Comparison of ENCODE assay signal across 2 cellular contexts in genomic region chr14:69815556-69815955, GRCh38.
TF ChIP-seq lines count a peak whose summit lies in the region.

No MANE protein-coding gene starts in this region.

TF ChIP-seq in liver, 16 proteins besides CTCF, POLR2A, EP300 and RAD21:
- TF ChIP-seq HNF4G (IDR thresholded peaks at IDR 0.05) (no peak), FOXA1 (IDR thresholded peaks at IDR 0.05) (no peak), REST (IDR thresholded peaks at IDR 0.05) (no peak), JUND (IDR thresholded peaks at IDR 0.05) (no peak), MAX (IDR thresholded peaks at IDR 0.05) (no peak), NR2F2 (IDR thresholded peaks at IDR 0.05) (peak; percentile 75)

TF ChIP-seq in HepG2, 621 proteins besides CTCF, POLR2A, EP300 and RAD21:
- TF ChIP-seq ZNF660 (CRISPR knock-in tag; IDR thresholded peaks at IDR 0.05; ENCODE audit: borderline replicate concordance, low read depth) (no peak), PREB (CRISPR knock-in tag; IDR thresholded peaks at IDR 0.05) (no peak), NR2C2 (CRISPR knock-in tag; IDR thresholded peaks at IDR 0.05; ENCODE audit: borderline replicate concordance) (no peak), RAD51 (IDR thresholded peaks at IDR 0.05; ENCODE audit: borderline replicate concordance) (no peak), HDAC2 (CRISPR knock-in tag; IDR thresholded peaks at IDR 0.05) (no peak), ZNF224 (CRISPR knock-in tag; IDR thresholded peaks at IDR 0.05) (no peak), ZNF329 (CRISPR knock-in tag; IDR thresholded peaks at IDR 0.05; ENCODE audit: low read depth) (no peak), FOSL1 (CRISPR knock-in tag; IDR thresholded peaks at IDR 0.05; ENCODE audit: borderline replicate concordance) (no peak), ZFAT (CRISPR knock-in tag; conservative IDR thresholded peaks at IDR 0.05) (no peak), ZNF75D (CRISPR knock-in tag; IDR thresholded peaks at IDR 0.05; ENCODE audit: borderline replicate concordance) (no peak), GATAD1 (CRISPR knock-in tag; IDR thresholded peaks at IDR 0.05) (no peak), NR1H2 (CRISPR knock-in tag; IDR thresholded peaks at IDR 0.05; ENCODE audit: borderline replicate concordance, low read depth) (no peak), ZNF432 (CRISPR knock-in tag; IDR thresholded peaks at IDR 0.05; ENCODE audit: borderline replicate concordance) (no peak), ZNF281 (CRISPR knock-in tag; IDR thresholded peaks at IDR 0.05; ENCODE audit: borderline replicate concordance) (no peak), RFX5 (IDR thresholded peaks at IDR 0.05; ENCODE audit: low read depth, low read length) (no peak), TFDP1 (CRISPR knock-in tag; IDR thresholded peaks at IDR 0.05; ENCODE audit: borderline replicate concordance) (no peak), SATB2 (CRISPR knock-in tag; IDR thresholded peaks at IDR 0.05) (no peak)
- TF ChIP-seq, protein P1, sequence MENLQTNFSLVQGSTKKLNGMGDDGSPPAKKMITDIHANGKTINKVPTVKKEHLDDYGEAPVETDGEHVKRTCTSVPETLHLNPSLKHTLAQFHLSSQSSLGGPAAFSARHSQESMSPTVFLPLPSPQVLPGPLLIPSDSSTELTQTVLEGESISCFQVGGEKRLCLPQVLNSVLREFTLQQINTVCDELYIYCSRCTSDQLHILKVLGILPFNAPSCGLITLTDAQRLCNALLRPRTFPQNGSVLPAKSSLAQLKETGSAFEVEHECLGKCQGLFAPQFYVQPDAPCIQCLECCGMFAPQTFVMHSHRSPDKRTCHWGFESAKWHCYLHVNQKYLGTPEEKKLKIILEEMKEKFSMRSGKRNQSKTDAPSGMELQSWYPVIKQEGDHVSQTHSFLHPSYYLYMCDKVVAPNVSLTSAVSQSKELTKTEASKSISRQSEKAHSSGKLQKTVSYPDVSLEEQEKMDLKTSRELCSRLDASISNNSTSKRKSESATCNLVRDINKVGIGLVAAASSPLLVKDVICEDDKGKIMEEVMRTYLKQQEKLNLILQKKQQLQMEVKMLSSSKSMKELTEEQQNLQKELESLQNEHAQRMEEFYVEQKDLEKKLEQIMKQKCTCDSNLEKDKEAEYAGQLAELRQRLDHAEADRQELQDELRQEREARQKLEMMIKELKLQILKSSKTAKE (CRISPR knock-in tag; IDR thresholded peaks at IDR 0.05; ENCODE audit: borderline replicate concordance), result no peak
- TF ChIP-seq, protein P2, sequence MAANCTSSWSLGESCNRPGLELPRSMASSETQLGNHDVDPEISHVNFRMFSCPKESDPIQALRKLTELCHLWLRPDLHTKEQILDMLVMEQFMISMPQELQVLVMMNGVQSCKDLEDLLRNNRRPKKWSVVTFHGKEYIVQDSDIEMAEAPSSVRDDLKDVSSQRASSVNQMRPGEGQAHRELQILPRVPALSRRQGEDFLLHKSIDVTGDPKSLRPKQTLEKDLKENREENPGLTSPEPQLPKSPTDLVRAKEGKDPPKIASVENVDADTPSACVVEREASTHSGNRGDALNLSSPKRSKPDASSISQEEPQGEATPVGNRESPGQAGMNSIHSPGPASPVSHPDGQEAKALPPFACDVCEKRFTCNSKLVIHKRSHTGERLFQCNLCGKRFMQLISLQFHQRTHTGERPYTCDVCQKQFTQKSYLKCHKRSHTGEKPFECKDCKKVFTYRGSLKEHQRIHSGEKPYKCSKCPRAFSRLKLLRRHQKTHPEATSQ (CRISPR knock-in tag; IDR thresholded peaks at IDR 0.05; ENCODE audit: borderline replicate concordance), result no peak
